In the genomic region with DNA sequence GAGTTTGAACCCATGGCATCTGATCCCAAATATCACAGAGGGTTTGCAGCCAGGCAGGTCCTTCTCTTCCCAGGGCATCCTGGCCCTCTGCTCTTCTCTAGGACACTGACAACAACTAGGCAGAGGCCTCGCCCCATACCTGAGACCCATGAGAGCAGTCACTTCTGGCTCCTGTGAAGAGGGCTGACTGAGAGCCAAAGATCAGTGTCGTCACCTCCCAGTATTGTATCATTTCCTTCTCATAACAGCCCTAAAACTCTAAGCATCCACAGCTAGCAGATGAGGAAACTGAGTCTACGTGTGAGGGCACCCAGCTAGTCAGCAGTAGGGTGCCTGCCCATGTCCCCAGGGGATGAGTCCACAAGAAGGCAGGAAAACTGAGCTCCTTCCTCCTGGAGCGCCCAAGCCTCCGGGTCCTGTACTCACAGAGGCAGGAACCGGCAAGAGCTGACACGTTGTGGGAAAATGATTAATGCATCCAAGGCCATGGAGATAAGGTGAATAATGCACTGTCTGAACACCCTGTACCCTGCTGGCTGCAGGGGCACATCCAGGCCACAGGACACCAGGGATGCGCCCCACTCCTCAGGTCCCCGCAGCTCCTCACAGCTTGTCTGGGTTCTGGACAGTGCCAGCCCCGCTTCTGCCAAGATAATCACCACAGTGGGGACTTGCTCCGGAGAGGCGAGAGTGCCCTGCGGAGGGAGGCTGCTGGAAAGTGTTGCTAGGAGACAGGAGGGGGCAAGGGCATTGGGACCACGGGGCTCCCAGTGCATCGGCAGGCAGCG, we compare ENCODE assay signal across 19 cellular contexts.
DNase-seq lines count a peak whose midpoint lies in the region; ATAC-seq, FAIRE-seq and TF ChIP-seq lines count a peak whose summit lies in the region.
"Had no signal": no experiment of that assay in that cellular context is flagged by ENCODE, and none has a peak within 500 bp of the region (broad histone marks: within the 10 kb centered on the region; RNA-seq: fewer than 3 reads in every experiment).

No MANE protein-coding gene starts in this region.

- H3K9me2 ChIP-seq in neural cell (ENCODE audit: insufficient read depth, low read length): no peaks in the 10 kb centered on the region

- FAIRE-seq in H1 (lab: Jason Lieb, UNC): no peak
- FAIRE-seq: kidney had no signal

- H3K23ac ChIP-seq in H1 (ENCODE audit: insufficient read length): no peak overlapping the region

- H2BK20ac ChIP-seq in H1 (ENCODE audit: low read length): no peak overlapping the region

- H3K4me1 ChIP-seq in H1 (replicated peaks in 1 of 4; ENCODE audit: control insufficient read depth in 3 of 4, insufficient read depth in 4 of 4, low read length in 3 of 4): peaks cover 0 to 5% (median 2%) of the 10 kb centered on the region in 4 experiments; a peak in 3 of 7 replicates
- H3K4me1 ChIP-seq: heart right ventricle, parathyroid adenoma, tibial nerve had no signal

- H3K9ac ChIP-seq in H1 (replicated peaks in 1 of 4; ENCODE audit: extremely low read depth in 1 of 4, low read depth in 3 of 4, low read length in 3 of 4): no peak overlapping the region
- peak overlapping the region; percentile 10 for H3K9ac ChIP-seq in neural cell (ENCODE audit: low read length)
- H3K9ac ChIP-seq: parathyroid adenoma had no signal

- H3K23me2 ChIP-seq in H1 (ENCODE audit: low read depth, low read length): no peaks in the 10 kb centered on the region; the same call in 1 of the 2 replicates

- H3K79me1 ChIP-seq in H1 (ENCODE audit: low read depth, low read length): no peaks in the 10 kb centered on the region

- no peak for TF ChIP-seq RAD21 in H1 (IDR thresholded peaks at IDR 0.05 in 1 of 2, conservative IDR thresholded peaks at IDR 0.05 in 1 of 2; ENCODE audit: low read depth in 2 of 2, low read length in 2 of 2)
- TF ChIP-seq RAD21 in neural cell (conservative IDR thresholded peaks at IDR 0.05): peak; percentile 12

- H4K8ac ChIP-seq in H1 (ENCODE audit: extremely low read depth, insufficient read depth, low read length): peak overlapping the region; percentile 8; the same call in 1 of the 2 replicates

- no peak overlapping the region for H3K27ac ChIP-seq in H1 (ENCODE audit: low read depth, low read length)
- no peak overlapping the region for H3K27ac ChIP-seq in neural cell (ENCODE audit: low read length)
- H3K27ac ChIP-seq: 22Rv1, C4-2B, heart right ventricle, parathyroid adenoma, tibial nerve had no signal

- H3F3A ChIP-seq in neural cell (ENCODE audit: insufficient read depth, low read length, poor library complexity, severe bottlenecking): no peaks in the 10 kb centered on the region

- no peak overlapping the region for H4K5ac ChIP-seq in H1 (ENCODE audit: insufficient read length, low read depth, low read length)

- H4K91ac ChIP-seq in H1 (replicated peaks; ENCODE audit: insufficient read length, low read length): no peak overlapping the region

- no peak overlapping the region for H2AK5ac ChIP-seq in H1 (ENCODE audit: low read depth, low read length)

- H3K27me3 ChIP-seq in H1 (replicated peaks in 1 of 4; ENCODE audit: control insufficient read depth in 3 of 4, extremely low read depth in 1 of 4, insufficient read depth in 3 of 4, low read length in 3 of 4) (peaks cover 0 to 4% (median 0%) of the 10 kb centered on the region in 4 experiments; a peak in 1 of 7 replicates), neural cell (ENCODE audit: insufficient read depth, low read depth, low read length) (no peaks in the 10 kb centered on the region)

- H3K4me2 ChIP-seq in H1 (ENCODE audit: insufficient read depth in 1 of 2, low read depth in 2 of 2, low read length in 2 of 2) (no peak overlapping the region), neural cell (ENCODE audit: low read length) (no peak overlapping the region)
- H3K4me2 ChIP-seq: smooth muscle cell had no signal

- no peak overlapping the region for H3K4ac ChIP-seq in H1 (replicated peaks; ENCODE audit: insufficient read length, low read depth, low read length)

- TF ChIP-seq CTCF in H1 (IDR thresholded peaks at IDR 0.05; ENCODE audit: control extremely low read depth in 1 of 3, insufficient read depth in 1 of 3, low read depth in 1 of 3, low read length in 3 of 3) (no peak), neural cell (IDR thresholded peaks at IDR 0.05; ENCODE audit: poor library complexity, severe bottlenecking) (no peak)

- 0 out of 8 replicates have a peak overlapping the region, but pooled peaks of 1 of the 4 experiments have one; percentile 9 for H3K4me3 ChIP-seq in H1 (ENCODE audit: extremely low read depth in 1 of 4, insufficient read depth in 2 of 4, low read depth in 3 of 4, low read length in 4 of 4)
- H3K4me3 ChIP-seq in neural cell (ENCODE audit: low read length): peak overlapping the region; percentile 30
- H3K4me3 ChIP-seq: heart right ventricle, smooth muscle cell, tibial nerve had no signal

- H2BK5ac ChIP-seq in H1 (ENCODE audit: low read depth, low read length): no peak overlapping the region

- no peak overlapping the region for H2BK12ac ChIP-seq in H1 (ENCODE audit: low read depth, low read length)

- 81% methylated on average over 16 of the region's 16 CpGs; no CpG with 5 or more reads in 1 of the 2 experiments for WGBS in H1 (ENCODE audit: extremely low coverage in 1 of 2, insufficient coverage in 1 of 2, insufficient read length in 1 of 2, insufficient replicate concordance in 2 of 2, low coverage in 1 of 2, low lambda C conversion rate in 2 of 2, missing lambda C conversion rate in 1 of 2), 2 experiments

- POLR2A ChIA-PET in H1 (lab: Charles Lee; ENCODE audit: partially characterized antibody): interaction anchor here (1.0 kb wide), 1 partner anchor 10 kb away, joined by 3 read pairs; no protein-coding TSS in a partner anchor

- H3K79me2 ChIP-seq in H1 (ENCODE audit: control insufficient read depth in 1 of 2, insufficient read depth in 2 of 2, low read length in 2 of 2) (no peaks in the 10 kb centered on the region), neural cell (replicated peaks; ENCODE audit: insufficient read depth, low read length) (no peaks in the 10 kb centered on the region)
- H3K79me2 ChIP-seq: parathyroid adenoma had no signal

- no peak overlapping the region for H2BK15ac ChIP-seq in H1 (ENCODE audit: low read length)

- H3K9me3 ChIP-seq in H1 (ENCODE audit: insufficient read depth in 2 of 2, low read depth in 1 of 2, low read length in 1 of 2): no peaks in the 10 kb centered on the region
- no peaks in the 10 kb centered on the region for H3K9me3 ChIP-seq in neural cell (ENCODE audit: low read length)

- H3K14ac ChIP-seq in H1 (ENCODE audit: insufficient read length): no peak overlapping the region

- H2AFZ ChIP-seq in H1 (ENCODE audit: low read length): no peak overlapping the region
- no peak overlapping the region for H2AFZ ChIP-seq in neural cell (ENCODE audit: low read depth, low read length)
- H2AFZ ChIP-seq: parathyroid adenoma had no signal

- no peak for TF ChIP-seq POLR2A in H1 (IDR thresholded peaks at IDR 0.05; ENCODE audit: control extremely low read depth in 1 of 2, low read depth in 2 of 2, low read length in 2 of 2)

- no peak for ATAC-seq in HG02610 (IDR thresholded peaks at IDR 0.05; ENCODE audit: unreplicated experiment)
- no peak for ATAC-seq in left colon
- ATAC-seq: activated CD4-positive, CD25-positive, alpha-beta regulatory T cell treated with anti-CD3 and anti-CD28 coated beads, Interleukin-2, amount 50 U/mL, for 24 hours; T-helper 17 cell had no signal

- CTCF ChIA-PET in H1 (lab: Charles Lee; ENCODE audit: partially characterized antibody): interaction anchor here (1.1 to 4.3 kb wide), 6 partner anchors 11 to 142 kb away, joined by 3 to 15 read pairs (median 4); no protein-coding TSS in a partner anchor

- H3K36me3 ChIP-seq in H1 (ENCODE audit: control insufficient read depth in 2 of 4, insufficient read depth in 4 of 4, low read length in 3 of 4) (no peaks in the 10 kb centered on the region), neural cell (ENCODE audit: insufficient read depth, low read length) (no peaks in the 10 kb centered on the region)
- H3K36me3 ChIP-seq: heart right ventricle, tibial nerve had no signal

- H2BK120ac ChIP-seq in H1 (replicated peaks; ENCODE audit: low read depth, low read length): no peak overlapping the region

- H4K20me1 ChIP-seq in H1 (replicated peaks in 1 of 2; ENCODE audit: control insufficient read depth in 1 of 2, insufficient read depth in 2 of 2, low read length in 2 of 2): no peaks in the 10 kb centered on the region
- H4K20me1 ChIP-seq in neural cell (ENCODE audit: insufficient read depth): no peaks in the 10 kb centered on the region

- intact Hi-C loops in left colon (cut with DNase I, micrococcal nuclease): no loop called here

- no peak overlapping the region for H3K56ac ChIP-seq in H1 (replicated peaks; ENCODE audit: insufficient read length, low read depth, low read length)

- TF ChIP-seq EP300 in H1 (IDR thresholded peaks at IDR 0.05; ENCODE audit: borderline replicate concordance in 1 of 2, low read depth in 2 of 2, low read length in 2 of 2) (no peak), neural cell (conservative IDR thresholded peaks at IDR 0.05; ENCODE audit: poor library complexity, severe bottlenecking) (no peak)

- DNase-seq in DMS153 (lab: John Stamatoyannopoulos, UW) (peak; percentile 52), DMS153 treated with DMSO at 0.1 percent for 48 hours (lab: John Stamatoyannopoulos, UW; ENCODE audit: unreplicated experiment) (no peak), NCI-H1105 treated with DMSO at 0.1 percent for 48 hours (lab: John Stamatoyannopoulos, UW) (peak; percentile 73), H1 (ENCODE audit: low read depth in 1 of 2, low spot score in 2 of 2) (no peak), iPS-NIHi7 (ENCODE audit: extremely low spot score) (no peak), left colon (no peak)
- DNase-seq: activated naive CD4-positive, alpha-beta T cell treated with anti-CD3 and anti-CD28 coated beads, Interleukin-2, amount 10 ng/mL, durations not matched to agents 7 days and 5 days; DND-41; heart right ventricle; kidney; T-helper 17 cell had no signal

- no peak overlapping the region; the same call in 1 of the 2 replicates for H3K18ac ChIP-seq in H1 (ENCODE audit: extremely low read depth, low read length)

TF ChIP-seq in H1, 55 proteins besides CTCF, POLR2A, EP300 and RAD21 (continues in another document):
- TF ChIP-seq TAF1 (IDR thresholded peaks at IDR 0.05; ENCODE audit: low read depth, low read length) (no peak), SIRT6 (IDR thresholded peaks at IDR 0.05; ENCODE audit: low read length) (no peak), TBP (IDR thresholded peaks at IDR 0.05; ENCODE audit: low read depth, low read length) (no peak), MAFK (IDR thresholded peaks at IDR 0.05; ENCODE audit: low read depth, low read length) (no peak), CTBP2 (IDR thresholded peaks at IDR 0.05; ENCODE audit: borderline replicate concordance, insufficient read depth, insufficient read length, low read length) (no peak)

Comparison
In these comparisons a context has a peak if more than half of its experiments do, and no peak if none do; other contexts are left out.
1. DNase-seq: peak in DMS153 (single experiment) and NCI-H1105 treated with DMSO at 0.1 percent for 48 hours (single experiment); none in DMS153 treated with DMSO at 0.1 percent for 48 hours (single experiment), H1 (0 of 2), iPS-NIHi7 (single experiment) and left colon (0 of 2).